ENCODE assay signal across 7 cellular contexts in the genomic region with DNA sequence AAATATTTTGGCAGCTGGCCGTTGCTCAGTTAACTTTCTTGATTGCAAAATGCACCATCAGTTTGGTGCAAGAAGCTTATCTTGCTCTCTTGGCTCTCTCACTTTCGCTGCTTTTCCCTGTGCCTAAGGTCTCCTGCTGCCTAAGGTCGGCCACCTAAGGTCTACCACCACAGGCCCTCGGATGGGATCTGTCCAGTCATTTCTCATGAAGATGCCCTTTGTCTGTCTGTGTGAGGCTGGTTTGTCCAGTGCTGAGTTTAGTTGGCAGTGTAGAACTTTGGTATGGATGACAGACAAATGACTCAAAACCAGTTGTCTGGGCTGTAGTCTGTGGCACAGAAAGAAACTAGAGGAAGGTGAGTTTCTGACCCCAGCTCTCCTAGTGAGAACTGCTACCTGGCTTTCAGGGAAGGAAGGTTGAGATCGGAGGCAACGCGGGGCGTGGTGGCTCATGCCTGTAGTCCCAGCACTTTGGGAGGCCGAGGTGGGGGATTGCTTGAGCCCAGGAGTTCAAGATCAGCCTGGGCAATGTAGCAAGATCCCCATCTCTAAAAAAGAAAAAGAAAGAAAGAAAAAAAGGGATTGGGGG. TPM values are rescaled to one million over a fixed set of nuclear protein-coding genes. Genes with fewer than 3 reads are reported as not detected.
A peak's percentile ranks its signal among the peaks of the same experiment; 100 is the strongest.
DNase-seq lines count a peak whose midpoint lies in the region; ATAC-seq and TF ChIP-seq lines count a peak whose summit lies in the region.

No MANE protein-coding gene starts in this region.

- no peaks in the 10 kb centered on the region; the same call in 1 of the 2 replicates for H3K27me3 Mint-ChIP-seq in HFFc6 (ENCODE audit: insufficient read depth)

- peak; percentile 61 for ATAC-seq in foreskin keratinocyte
- no peak for ATAC-seq in GM19455 (IDR thresholded peaks at IDR 0.05; ENCODE audit: unreplicated experiment)

- H3K27ac ChIP-seq in foreskin keratinocyte = peak overlapping the region; percentile 32

- TF ChIP-seq CTCF in HFFc6 (IDR thresholded peaks at IDR 0.05) (no peak), foreskin keratinocyte (conservative IDR thresholded peaks at IDR 0.05) (no peak)

- peaks cover 11% of the 10 kb centered on the region; the same call in 1 of the 2 replicates for H3K36me3 Mint-ChIP-seq in HFFc6 (ENCODE audit: low read depth)

- peaks cover 37% of the 10 kb centered on the region for H3K4me1 Mint-ChIP-seq in HFFc6 (ENCODE audit: low read depth)

- H3K4me3 ChIP-seq in skeletal muscle cell (ENCODE audit: low read depth, low read length) = peak overlapping the region; percentile 90

- H3K27ac Mint-ChIP-seq in HFFc6 = peak overlapping the region; percentile 88

- DNase-seq in HFFc6 (peak; percentile 42), foreskin keratinocyte (peak in 1 of 2 donors; percentile 78), skeletal muscle cell (ENCODE audit: low read depth) (no peak), NCI-H2107 (lab: John Stamatoyannopoulos, UW) (no peak), COLO668 (lab: John Stamatoyannopoulos, UW; ENCODE audit: unreplicated experiment) (no peak)
- peak; percentile 42 to 61 for DNase-seq in activated CD4-positive, alpha-beta T cell treated with anti-CD3 and anti-CD28 coated beads, Interleukin-2, amount 50 U/mL, for 48 hours

- H3K9me3 Mint-ChIP-seq in HFFc6 = no peaks in the 10 kb centered on the region

- H3K27me3 ChIP-seq in foreskin keratinocyte = no peaks in the 10 kb centered on the region

- peak overlapping the region; percentile 91 for H3K4me3 Mint-ChIP-seq in HFFc6

- H3K4me1 ChIP-seq in foreskin keratinocyte = peaks cover 7% of the 10 kb centered on the region

RNA-seq across cellular contexts. Expression of gene MLXIP, which starts 2.6 kb away (rescaled TPM):
- total RNA-seq in HFFc6 (2021; fragmentation: NEBNext Ultra II Directional; extraction: Animal tissue kit (Norgen Biotek cat#: 25700)) = 10 to 100 TPM; 19.0 to 23.8 (median 21.7) TPM
- total RNA-seq in foreskin keratinocyte = 19.2 and 24.2 TPM in 2 replicates
- polyA plus RNA-seq in foreskin keratinocyte = 12.5 and 13.5 TPM in 2 replicates

RNA-seq across cellular contexts. Expression of gene BCL7A, which starts 59.5 kb away (rescaled TPM):
- 1 to 10 TPM; 2.6 to 3.8 (median 3.4) TPM for total RNA-seq in HFFc6 (2021; fragmentation: NEBNext Ultra II Directional; extraction: Animal tissue kit (Norgen Biotek cat#: 25700))
- 18.2 and 23.2 TPM in 2 replicates for total RNA-seq in foreskin keratinocyte
- 5.4 and 7.8 TPM in 2 replicates for polyA plus RNA-seq in foreskin keratinocyte

Comparison
In these comparisons a context has a peak if more than half of its experiments do, and no peak if none do; other contexts are left out.
1. DNase-seq: peak in HFFc6 (single experiment) and activated CD4-positive, alpha-beta T cell treated with anti-CD3 and anti-CD28 coated beads, Interleukin-2, amount 50 U/mL, for 48 hours (2 of 2); none in skeletal muscle cell (single experiment), NCI-H2107 (single experiment) and COLO668 (single experiment).